In the genomic region with DNA sequence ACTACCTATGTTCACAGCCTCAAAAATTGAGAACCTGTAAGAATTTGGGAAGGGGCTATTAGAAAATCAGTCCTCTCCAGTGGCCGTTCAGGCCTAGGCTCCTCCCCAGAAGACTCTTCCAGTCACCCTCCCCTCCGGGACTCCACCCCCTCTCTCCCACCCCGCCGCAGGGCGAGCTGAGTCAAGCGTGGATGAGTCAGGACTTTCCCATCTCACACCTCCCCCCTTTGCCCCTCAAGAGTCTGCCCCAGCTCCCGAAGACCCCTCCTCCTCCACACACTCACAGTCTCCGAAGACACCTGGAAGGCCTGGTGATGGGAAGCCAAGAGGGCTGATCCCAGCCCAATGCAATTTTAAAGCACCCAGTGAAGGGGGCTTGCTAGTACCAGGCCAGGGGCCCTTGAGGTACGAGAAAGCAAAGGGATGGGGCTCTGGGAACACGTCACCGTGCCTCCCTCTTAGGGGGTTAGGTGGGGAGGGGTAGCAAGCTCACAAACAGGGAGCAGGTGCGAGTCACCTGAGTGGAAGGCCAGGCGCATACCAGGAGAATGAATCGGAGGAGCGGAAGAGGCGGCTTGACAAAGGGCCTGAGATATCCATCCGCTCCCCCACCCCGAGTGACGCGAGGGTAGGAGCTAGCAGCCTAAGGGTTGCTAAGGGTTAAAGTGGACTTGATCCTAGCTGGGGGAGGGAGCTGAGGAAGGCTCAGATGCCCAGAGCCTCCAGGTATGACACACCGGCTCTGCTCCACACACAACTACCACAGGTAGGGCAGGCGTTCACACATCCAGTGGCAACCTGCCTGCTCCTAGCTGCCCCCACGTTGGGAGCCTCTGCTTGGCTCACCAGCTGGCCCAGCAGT, we compare ENCODE assay signal across 9 cellular contexts. TPM values are rescaled to one million over a fixed set of nuclear protein-coding genes. Genes with fewer than 3 reads are reported as not detected.
DNase-seq lines count a peak whose midpoint lies in the region; ATAC-seq and TF ChIP-seq lines count a peak whose summit lies in the region.
"Had no signal": no experiment of that assay in that cellular context is flagged by ENCODE, and none has a peak within 500 bp of the region (broad histone marks: within the 10 kb centered on the region; RNA-seq: fewer than 3 reads in every experiment).

No MANE protein-coding gene starts in this region.

- ATAC-seq in activated B cell treated with CpG ODN at 0.5 μM for 24 hours (ENCODE audit: low read depth) (no peak), HG03442 (IDR thresholded peaks at IDR 0.05; ENCODE audit: unreplicated experiment) (no peak)

- CTCF ChIA-PET in activated B cell treated with CpG ODN at 0.5 μM for 24 hours (lab: Charles Lee) = interaction anchor here (0.9 to 2.1 kb wide), 8 partner anchors 11 to 45 kb away, joined by 3 to 16 read pairs (median 5); a partner anchor contains a TSS

- intact Hi-C loops in activated B cell treated with CpG ODN at 0.5 μM for 24 hours (cut with micrococcal nuclease) = no loop called here

- no peaks in the 10 kb centered on the region for H3K9me3 Mint-ChIP-seq in HFFc6
- no peaks in the 10 kb centered on the region for H3K9me3 Mint-ChIP-seq in activated B cell treated with CpG ODN at 0.5 μM for 24 hours

- DNase-seq in 8988T (peak; percentile 62), HFFc6 (peak; percentile 91), activated B cell treated with CpG ODN at 0.5 μM for 24 hours (no peak), SHP77 treated with DMSO at 0.1 percent for 48 hours (lab: John Stamatoyannopoulos, UW) (no peak)
- peak; percentile 48 for DNase-seq in central memory CD4-positive, alpha-beta T cell
- peak; percentile 66 to 67 for DNase-seq in stimulated activated CD4-positive, alpha-beta T cell treated with anti-CD3 and anti-CD28 coated beads, Interleukin-2, amount 100 ng/mL, for 48 hours

- no peaks in the 10 kb centered on the region; the same call in 1 of the 2 replicates for H3K27me3 Mint-ChIP-seq in HFFc6 (ENCODE audit: insufficient read depth)
- no peaks in the 10 kb centered on the region for H3K27me3 Mint-ChIP-seq in activated B cell treated with CpG ODN at 0.5 μM for 24 hours

- H3K27ac ChIP-seq in layer of hippocampus (ENCODE audit: low read depth, low read length) = peak overlapping the region; percentile 84

- H3K27ac Mint-ChIP-seq in HFFc6 = peak overlapping the region; percentile 100
- peak overlapping the region; percentile 79 for H3K27ac Mint-ChIP-seq in activated B cell treated with CpG ODN at 0.5 μM for 24 hours

- TF ChIP-seq CTCF in HFFc6 (IDR thresholded peaks at IDR 0.05) = no peak
- no peak for TF ChIP-seq CTCF in activated B cell treated with CpG ODN at 0.5 μM for 24 hours (IDR thresholded peaks at IDR 0.05)

- peaks cover 90% of the 10 kb centered on the region for H3K4me1 Mint-ChIP-seq in HFFc6 (ENCODE audit: low read depth)
- H3K4me1 Mint-ChIP-seq in activated B cell treated with CpG ODN at 0.5 μM for 24 hours = peaks cover 74% of the 10 kb centered on the region

- H3K36me3 Mint-ChIP-seq in HFFc6 (ENCODE audit: low read depth) (peaks cover 5% of the 10 kb centered on the region; the same call in 1 of the 2 replicates), activated B cell treated with CpG ODN at 0.5 μM for 24 hours (ENCODE audit: low read depth) (peaks cover 9% of the 10 kb centered on the region)

- no peaks in the 10 kb centered on the region for H3K27me3 ChIP-seq in layer of hippocampus (ENCODE audit: control insufficient read depth, insufficient read depth, low read length)

- peak overlapping the region; percentile 79 for H3K4me3 Mint-ChIP-seq in HFFc6
- peak overlapping the region; percentile 33 for H3K4me3 Mint-ChIP-seq in activated B cell treated with CpG ODN at 0.5 μM for 24 hours

- POLR2A ChIA-PET in activated B cell treated with CpG ODN at 0.5 μM for 24 hours (lab: Charles Lee) = interaction anchor here (0.6 to 9.3 kb wide), 11 partner anchors 8 to 216 kb away, joined by 3 to 109 read pairs (median 6); a partner anchor contains a TSS

RNA-seq across cellular contexts. Expression of a gene that starts 13.6 kb away (rescaled TPM):
- 100 to 1,000 TPM; 120 to 135 (median 127) TPM for total RNA-seq in HFFc6 (2021; fragmentation: NEBNext Ultra II Directional; extraction: Animal tissue kit (Norgen Biotek cat#: 25700))
- 20.4 and 21.9 TPM in 2 replicates for total RNA-seq in activated B cell treated with CpG ODN at 0.5 μM for 24 hours

RNA-seq across cellular contexts. Expression of a gene that starts 28.4 kb away (rescaled TPM):
- under 1 TPM in 1 of 6 experiments, not detected in 5; 0.06 TPM for total RNA-seq in HFFc6 (2021; fragmentation: NEBNext Ultra II Directional; extraction: Animal tissue kit (Norgen Biotek cat#: 25700))
- 198 and 199 TPM in 2 replicates for total RNA-seq in activated B cell treated with CpG ODN at 0.5 μM for 24 hours

RNA-seq across cellular contexts. Expression of a gene that starts 44.0 kb away (rescaled TPM):
- total RNA-seq in HFFc6 (2021; fragmentation: NEBNext Ultra II Directional; extraction: Animal tissue kit (Norgen Biotek cat#: 25700)) = under 1 TPM in 4 of 6 experiments, not detected in 2; 0.19 to 0.83 (median 0.29) TPM
- total RNA-seq in activated B cell treated with CpG ODN at 0.5 μM for 24 hours = 0.27 TPM in 1 of 2 replicates, not detected in the other
- total RNA-seq: subcutaneous adipose tissue had no signal

RNA-seq across cellular contexts. Expression of a gene that starts 59.5 kb away (rescaled TPM):
- not detected for total RNA-seq in HFFc6 (2021; fragmentation: NEBNext Ultra II Directional; extraction: Animal tissue kit (Norgen Biotek cat#: 25700))
- not detected in 2 replicates for total RNA-seq in activated B cell treated with CpG ODN at 0.5 μM for 24 hours
- total RNA-seq: subcutaneous adipose tissue had no signal

Comparison
In these comparisons a context has a peak if more than half of its experiments do, and no peak if none do; other contexts are left out.
1. DNase-seq: peak in 8988T (single experiment), HFFc6 (single experiment), central memory CD4-positive, alpha-beta T cell (single experiment) and stimulated activated CD4-positive, alpha-beta T cell treated with anti-CD3 and anti-CD28 coated beads, Interleukin-2, amount 100 ng/mL, for 48 hours (2 of 2); none in activated B cell treated with CpG ODN at 0.5 μM for 24 hours (single experiment) and SHP77 treated with DMSO at 0.1 percent for 48 hours (single experiment).
2. RNA of a gene that starts 28.4 kb away (total RNA-seq): 198 to 199 TPM in activated B cell treated with CpG ODN at 0.5 μM for 24 hours; 0.06 TPM in HFFc6; every median in the first group is over 100 times any median in the second.